Comparison of ENCODE assay signal across 1 cellular context in genomic region chr1:207077470-207078377, GRCh38.
TF ChIP-seq lines count a peak whose summit lies in the region.

No MANE protein-coding gene starts in this region.

TF ChIP-seq in IMR-90, 13 proteins besides CTCF, POLR2A, EP300 and RAD21:
- TF ChIP-seq CEBPB (IDR thresholded peaks at IDR 0.05; ENCODE audit: low read depth, low read length) (0 out of 2 replicates have a peak, but pooled peaks have one; percentile 31), MAFK (IDR thresholded peaks at IDR 0.05; ENCODE audit: low read depth, low read length) (no peak), SMC3 (IDR thresholded peaks at IDR 0.05; ENCODE audit: low read depth, low read length) (peak; percentile 73)
TF ChIP-seq in IMR-90: peak in this region for 2.
